Comparison of ENCODE assay signal across 8 cellular contexts in the genomic region with DNA sequence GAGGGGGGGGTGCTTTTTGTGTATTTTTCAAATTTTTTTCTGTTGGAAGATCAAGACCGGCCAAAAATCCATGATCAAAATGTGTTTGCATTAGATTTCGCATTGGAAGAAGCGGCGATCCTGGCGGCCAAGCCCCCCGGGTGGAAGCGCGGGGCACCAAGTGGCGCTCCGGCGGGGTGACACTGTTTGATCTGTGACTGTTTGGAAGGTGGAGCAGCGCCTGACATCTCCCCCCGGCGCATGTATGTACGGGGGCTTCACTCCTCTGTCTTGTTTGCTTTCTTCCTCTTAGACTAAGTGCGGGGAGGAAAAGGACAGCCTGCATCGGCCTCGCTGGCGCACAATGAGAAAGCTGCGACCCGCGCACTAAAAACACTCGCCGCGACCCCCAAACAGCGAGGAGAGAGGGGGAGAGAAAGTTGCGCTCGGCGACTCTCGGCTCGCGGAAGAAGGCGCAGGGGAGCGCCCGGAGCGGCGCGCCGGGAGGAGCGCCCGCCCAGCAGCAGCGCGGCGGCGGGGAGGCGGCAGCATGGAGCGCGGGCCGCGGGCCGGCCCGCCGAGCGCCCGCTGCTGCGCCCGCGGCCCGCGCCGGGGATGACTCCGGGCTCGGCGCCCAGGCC. TPM values are rescaled to one million over a fixed set of nuclear protein-coding genes. Genes with fewer than 3 reads are reported as not detected.
DNase-seq lines count a peak whose midpoint lies in the region; ATAC-seq and TF ChIP-seq lines count a peak whose summit lies in the region.

No MANE protein-coding gene starts in this region.

- peak; percentile 7 for ATAC-seq in HG03354 (IDR thresholded peaks at IDR 0.05; ENCODE audit: poor library complexity, severe bottlenecking, unreplicated experiment)

- no peaks in the 10 kb centered on the region for H3K9me3 Mint-ChIP-seq in activated CD4-positive, alpha-beta T cell treated with anti-CD3 and anti-CD28 coated beads, Interleukin-2, amount 10 ng/mL, durations not matched to agents 24 days and 14 days
- no peaks in the 10 kb centered on the region for H3K9me3 Mint-ChIP-seq in osteocyte (ENCODE audit: unreplicated experiment)

- intact Hi-C loops in activated CD4-positive, alpha-beta T cell treated with anti-CD3 and anti-CD28 coated beads, Interleukin-2, amount 10 ng/mL, durations not matched to agents 24 days and 14 days (cut with micrococcal nuclease): loop anchor here (5.0 to 10.0 kb wide), 3 partner anchors 1066 to 1281 kb away; a partner anchor contains a TSS

- TF ChIP-seq CTCF in osteocyte (IDR thresholded peaks at IDR 0.05): no peak

- H3K27me3 Mint-ChIP-seq in activated CD4-positive, alpha-beta T cell treated with anti-CD3 and anti-CD28 coated beads, Interleukin-2, amount 10 ng/mL, durations not matched to agents 24 days and 14 days: peaks cover 12% of the 10 kb centered on the region
- H3K27me3 Mint-ChIP-seq in osteocyte (ENCODE audit: unreplicated experiment): peaks cover 4% of the 10 kb centered on the region

- peak overlapping the region; percentile 96 for H3K27ac ChIP-seq in epithelial cell of prostate

- H3K4me1 Mint-ChIP-seq in activated CD4-positive, alpha-beta T cell treated with anti-CD3 and anti-CD28 coated beads, Interleukin-2, amount 10 ng/mL, durations not matched to agents 24 days and 14 days: peaks cover 48% of the 10 kb centered on the region
- H3K4me1 Mint-ChIP-seq in osteocyte (ENCODE audit: unreplicated experiment): peaks cover 51% of the 10 kb centered on the region

- peak overlapping the region; percentile 95 for H3K27ac Mint-ChIP-seq in activated CD4-positive, alpha-beta T cell treated with anti-CD3 and anti-CD28 coated beads, Interleukin-2, amount 10 ng/mL, durations not matched to agents 24 days and 14 days
- H3K27ac Mint-ChIP-seq in osteocyte (ENCODE audit: unreplicated experiment): peak overlapping the region; percentile 91

- peaks cover 16% of the 10 kb centered on the region for H3K36me3 Mint-ChIP-seq in activated CD4-positive, alpha-beta T cell treated with anti-CD3 and anti-CD28 coated beads, Interleukin-2, amount 10 ng/mL, durations not matched to agents 24 days and 14 days (ENCODE audit: low read depth)
- H3K36me3 Mint-ChIP-seq in osteocyte (ENCODE audit: unreplicated experiment): peaks cover 4% of the 10 kb centered on the region

- DNase-seq in D341Med (ENCODE audit: low spot score) (peak; percentile 85), epithelial cell of prostate (ENCODE audit: low read depth, low spot score) (no peak), osteocyte (ENCODE audit: extremely low spot score, unreplicated experiment) (no peak), HuH-7 (ENCODE audit: low spot score) (no peak), LoVo (ENCODE audit: low spot score) (no peak), NCI-H1436 treated with DMSO at 0.1 percent for 48 hours (lab: John Stamatoyannopoulos, UW) (no peak)
- DNase-seq in activated CD4-positive, alpha-beta T cell treated with anti-CD3 and anti-CD28 coated beads, Interleukin-2, amount 10 ng/mL, durations not matched to agents 24 days and 14 days: peak; percentile 80

- H3K4me3 Mint-ChIP-seq in activated CD4-positive, alpha-beta T cell treated with anti-CD3 and anti-CD28 coated beads, Interleukin-2, amount 10 ng/mL, durations not matched to agents 24 days and 14 days: peak overlapping the region; percentile 97
- H3K4me3 Mint-ChIP-seq in osteocyte (ENCODE audit: unreplicated experiment): peak overlapping the region; percentile 95

RNA-seq across cellular contexts. Expression of a gene that starts 0.5 kb away (rescaled TPM):
- total RNA-seq in activated CD4-positive, alpha-beta T cell treated with anti-CD3 and anti-CD28 coated beads, Interleukin-2, amount 10 ng/mL, durations not matched to agents 24 days and 14 days: 12.4 and 12.5 TPM in 2 replicates
- total RNA-seq in osteocyte: 12.2 and 13.3 TPM in 2 replicates

RNA-seq across cellular contexts. Expression of a gene that starts 2.2 kb away (rescaled TPM):
- 23.3 and 23.6 TPM in 2 replicates for total RNA-seq in activated CD4-positive, alpha-beta T cell treated with anti-CD3 and anti-CD28 coated beads, Interleukin-2, amount 10 ng/mL, durations not matched to agents 24 days and 14 days
- total RNA-seq in osteocyte: 17.7 and 19.7 TPM in 2 replicates

Comparison
In these comparisons a context has a peak if more than half of its experiments do, and no peak if none do; other contexts are left out.
1. DNase-seq: peak in D341Med (single experiment) and activated CD4-positive, alpha-beta T cell treated with anti-CD3 and anti-CD28 coated beads, Interleukin-2, amount 10 ng/mL, durations not matched to agents 24 days and 14 days (single experiment); none in epithelial cell of prostate (single experiment), osteocyte (single experiment), HuH-7 (single experiment), LoVo (single experiment) and NCI-H1436 treated with DMSO at 0.1 percent for 48 hours (single experiment).